In genomic region chr7:94395141-94396041, GRCh38 we compare ENCODE assay signal across 8 cellular contexts. TPM values are rescaled to one million over a fixed set of nuclear protein-coding genes. Genes with fewer than 3 reads are reported as not detected.
DNase-seq lines count a peak whose midpoint lies in the region; ATAC-seq, FAIRE-seq and TF ChIP-seq lines count a peak whose summit lies in the region.

No MANE protein-coding gene starts in this region.

- no peak overlapping the region for H3K9ac ChIP-seq in GM12878 (ENCODE audit: control insufficient read depth, insufficient read depth, low read length)

- H3K36me3 ChIP-seq in GM12878 (ENCODE audit: control insufficient read depth in 2 of 2, insufficient read depth in 2 of 2, low read length in 1 of 2) (no peaks in the 10 kb centered on the region), gastrocnemius medialis (no peaks in the 10 kb centered on the region)

- 15% methylated on average over 14 of the region's 14 CpGs for WGBS in GM12878 (ENCODE audit: insufficient coverage, insufficient replicate concordance, low lambda C conversion rate, missing lambda C conversion rate)

- H3K27ac ChIP-seq in GM12878 (ENCODE audit: control insufficient read depth, insufficient read depth): no peak overlapping the region
- H3K27ac ChIP-seq in gastrocnemius medialis: peak overlapping the region; percentile 61 to 75 (median 67)

- in situ Hi-C loops in GM12878 (cut with MboI) (loop anchor here (5.0 kb wide), 1 partner anchor 598 kb away; no protein-coding TSS in a partner anchor), gastrocnemius medialis (cut with MboI; ENCODE audit: low sequenced_read_pairs in 4 of 4) (loop anchor here in 3 of 4 donors (5.0 to 10.0 kb wide), 2 partner anchors 98 to 101 kb away; no protein-coding TSS in a partner anchor)

- peak; percentile 90 for TF ChIP-seq RAD21 in GM12878 (IDR thresholded peaks at IDR 0.05; ENCODE audit: insufficient read depth, low read depth, low read length)

- peak; percentile 81 for FAIRE-seq in GM12878 (lab: Jason Lieb, UNC)

- BruUV-seq in GM12878 (replicated peaks; lab: Mats Ljungman, UMichigan): no TSS peak

- CTCF ChIA-PET in GM12878 (lab: Yijun Ruan, JAX): interaction anchor here (0.5 to 1.8 kb wide), 31 partner anchors 8 to 1291 kb away, joined by 3 to 23 read pairs (median 4); no protein-coding TSS in a partner anchor

- H2AFZ ChIP-seq in GM12878 (ENCODE audit: control insufficient read depth, low read depth, low read length): peak overlapping the region; percentile 42

- peaks cover 2 to 3% of the 10 kb centered on the region in 2 experiments; a peak in 2 of 4 replicates for H3K27me3 ChIP-seq in GM12878 (replicated peaks in 1 of 2; ENCODE audit: control insufficient read depth in 2 of 2, insufficient read depth in 2 of 2, low read length in 1 of 2)
- peaks cover 14 to 39% (median 16%) of the 10 kb centered on the region in 3 donors for H3K27me3 ChIP-seq in gastrocnemius medialis

- no peaks in the 10 kb centered on the region for H3K79me2 ChIP-seq in GM12878 (ENCODE audit: control insufficient read depth, insufficient read depth, low read length)

- H3K4me2 ChIP-seq in GM12878 (ENCODE audit: control insufficient read depth, insufficient read depth): peak overlapping the region; percentile 51

- intact Hi-C loops in GM12878 (cut with micrococcal nuclease; ENCODE audit: unreplicated experiment): loop anchor here (1.0 to 10.0 kb wide), 8 partner anchors 108 to 953 kb away; no protein-coding TSS in a partner anchor
- intact Hi-C loops in gastrocnemius medialis (cut with DNase I; ENCODE audit: low total_unique reads): loop anchor here (2.0 kb wide), 2 partner anchors 99 to 107 kb away; no protein-coding TSS in a partner anchor

- no peak for TF ChIP-seq EP300 in GM12878 (IDR thresholded peaks at IDR 0.05; ENCODE audit: borderline replicate concordance in 1 of 2, control insufficient read depth in 1 of 2, low read depth in 2 of 2, low read length in 2 of 2)

- TF ChIP-seq CTCF in GM12878 (IDR thresholded peaks at IDR 0.05 in 2 of 3, conservative IDR thresholded peaks at IDR 0.05 in 1 of 3; ENCODE audit: control insufficient read depth in 2 of 3, extremely low read depth in 1 of 3, insufficient read depth in 1 of 3, low read depth in 3 of 3, low read length in 3 of 3) (peak; percentile 63 to 79 (median 76)), gastrocnemius medialis (IDR thresholded peaks at IDR 0.05 in 4 of 5, conservative IDR thresholded peaks at IDR 0.05 in 1 of 5) (peak; percentile 47 to 63 (median 60))

- H4K20me1 ChIP-seq in GM12878 (ENCODE audit: control insufficient read depth, insufficient read depth): no peaks in the 10 kb centered on the region

- RAD21 ChIA-PET in GM12878 (lab: Charles Lee; ENCODE audit: unreplicated experiment): interaction anchor here (0.7 to 1.7 kb wide), 17 partner anchors 9 to 1313 kb away, joined by 3 to 10 read pairs (median 3); no protein-coding TSS in a partner anchor

- no peaks in the 10 kb centered on the region for H3K4me1 ChIP-seq in GM12878 (ENCODE audit: control insufficient read depth, insufficient read depth, low read length)
- H3K4me1 ChIP-seq in gastrocnemius medialis: peaks cover 0 to 5% of the 10 kb centered on the region in 2 donors

- SMC1A ChIA-PET in GM12878 (lab: Charles Lee; ENCODE audit: uncharacterized antibody, unreplicated experiment): interaction anchor here (0.6 to 2.6 kb wide), 20 partner anchors 10 to 1140 kb away, joined by 3 to 11 read pairs (median 4); no protein-coding TSS in a partner anchor

- TF ChIP-seq POLR2A in GM12878 (IDR thresholded peaks at IDR 0.05; ENCODE audit: low read depth, low read length): no peak
- no peak for TF ChIP-seq POLR2A in gastrocnemius medialis (IDR thresholded peaks at IDR 0.05)

- ATAC-seq in GM21515 (IDR thresholded peaks at IDR 0.05; ENCODE audit: unreplicated experiment) (peak; percentile 72), GM12878 (peak; percentile 93), gastrocnemius medialis (peak; percentile 65 to 82)

- POLR2A ChIA-PET in GM12878 (lab: Charles Lee): no interaction called here

- DNase-seq in NCI-H2171 treated with DMSO at 0.1 percent for 48 hours (lab: John Stamatoyannopoulos, UW) (peak; percentile 26), NCI-H2171 (lab: John Stamatoyannopoulos, UW) (no peak), HS-27A (ENCODE audit: low read depth) (peak; percentile 70), NOMO-1 (lab: John Stamatoyannopoulos, UW; ENCODE audit: unreplicated experiment in 2 of 2) (peak; percentile 62 to 86), GM12878 (ENCODE audit: low read depth, low spot score) (peak; percentile 12), gastrocnemius medialis (peak in 1 of 2 donors; percentile 39)

- no peak overlapping the region for H3K4me3 ChIP-seq in GM12878
- peak overlapping the region; percentile 61 for H3K4me3 ChIP-seq in iPS-11a (ENCODE audit: low read depth, low read length)
- H3K4me3 ChIP-seq in gastrocnemius medialis: peak overlapping the region; percentile 44 to 55 (median 54)

- H3K9me3 ChIP-seq in GM12878 (replicated peaks; ENCODE audit: control insufficient read depth, insufficient read depth, low read length): no peaks in the 10 kb centered on the region
- no peaks in the 10 kb centered on the region for H3K9me3 ChIP-seq in gastrocnemius medialis

TF ChIP-seq in GM12878, 131 proteins besides CTCF, POLR2A, EP300 and RAD21:
- no peak for TF ChIP-seq E2F4 (IDR thresholded peaks at IDR 0.05; ENCODE audit: low read depth, low read length)
- peak; percentile 71; the same call in 1 of the 2 replicates for TF ChIP-seq SMC3 (IDR thresholded peaks at IDR 0.05; ENCODE audit: borderline replicate concordance, low read length)
- no peak for TF ChIP-seq FOXK2 (IDR thresholded peaks at IDR 0.05)

RNA-seq across cellular contexts. Expression of gene COL1A2, which starts 0.7 kb away (rescaled TPM):
- total RNA-seq in GM12878 (2013; cell fraction: nucleolus; rRNA removed): 0.54 TPM in 1 of 2 replicates, not detected in the other
- total RNA-seq in GM12878 (2014; rRNA removed) (not detected in 2 replicates), GM12878 (2014; rRNA removed; fragmentation: Illumina TruSeq; extraction: Trizol) (not detected in 2 replicates), GM12878 (2021) (2.1 and 2.5 TPM in 2 replicates), gastrocnemius medialis (10 to 100 TPM; 11.2 to 43.6 (median 18.7) TPM)
- not detected for polyA plus RNA-seq in GM12878 (2011; ENCODE audit: low read depth)
- polyA plus RNA-seq in GM12878 (2011; rRNA removed) (0.03 TPM in 1 of 2 replicates, not detected in the other), GM12878 (2014; fragmentation: Illumina TruSeq; extraction: Trizol) (not detected in 2 replicates), GM12878 (2014; fragmentation: Nextera tagmentation; extraction: Ambion mirVana) (under 1 TPM in 1 of 2 experiments, not detected in 1; 0.05 TPM), GM12878 (2014; rRNA removed) (0.06 TPM in 1 of 2 replicates, not detected in the other), GM12878 (2016; fragmentation: Nextera tagmentation; extraction: Ambion mirVana) (1 to 10 TPM; 1.5 to 1.9 TPM)
- not detected in 2 replicates for polyA plus RNA-seq in GM12878 (2011; cell fraction: cytosol; rRNA removed)
- polyA plus RNA-seq in GM12878 (2011; cell fraction: nucleus; rRNA removed): not detected in 2 replicates
- 0.04 and 0.06 TPM in 2 replicates for polyA plus RNA-seq in GM12878 (2012)
- polyA minus RNA-seq in GM12878 (2011; rRNA and poly(A)+ RNA removed): not detected in 2 replicates
- not detected in 2 replicates for polyA minus RNA-seq in GM12878 (2011; cell fraction: cytosol; rRNA and poly(A)+ RNA removed)
- not detected in 2 replicates for polyA minus RNA-seq in GM12878 (2011; cell fraction: nucleus; rRNA and poly(A)+ RNA removed)
